Comparison of ENCODE assay signal across 8 cellular contexts in the genomic region with DNA sequence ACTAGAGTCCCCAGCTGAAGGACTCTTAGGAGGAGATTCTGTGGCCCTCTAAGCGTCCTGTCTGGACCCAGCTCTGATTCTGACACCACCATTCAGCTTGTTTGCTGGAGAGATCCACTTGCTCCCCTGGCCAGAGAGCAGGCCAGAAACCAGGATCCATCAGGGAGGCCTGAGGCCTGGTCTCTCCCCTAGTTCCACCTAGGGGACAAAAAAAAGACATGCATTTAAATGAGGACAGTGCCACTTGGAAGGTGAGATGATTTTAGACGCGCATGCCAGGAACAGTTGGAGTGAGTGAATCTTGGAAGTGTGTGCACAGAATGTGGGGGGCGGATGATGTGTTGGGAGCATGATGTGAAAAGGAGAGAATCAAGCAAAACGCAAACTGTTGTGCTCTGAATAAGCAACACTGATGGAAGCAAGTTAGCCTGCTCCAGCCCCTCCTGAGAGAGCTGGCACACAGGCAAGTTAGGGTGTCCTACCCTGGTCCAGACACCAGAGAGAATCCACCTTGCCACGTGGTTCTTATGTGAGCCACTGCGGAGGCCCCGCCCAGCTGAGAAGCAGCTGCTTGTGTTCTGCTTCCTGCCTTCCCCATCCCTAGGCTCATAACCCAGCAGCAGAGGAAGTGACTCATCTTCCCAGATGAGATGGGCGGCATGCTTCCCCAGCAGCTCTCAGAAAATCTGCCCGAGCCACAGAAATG. TPM values are rescaled to one million over a fixed set of nuclear protein-coding genes. Genes with fewer than 3 reads are reported as not detected.
DNase-seq lines count a peak whose midpoint lies in the region; ATAC-seq and TF ChIP-seq lines count a peak whose summit lies in the region.

No MANE protein-coding gene starts in this region.

- H3K4me3 Mint-ChIP-seq in HFFc6 = peak overlapping the region; percentile 73

- H3K36me3 Mint-ChIP-seq in HFFc6 (ENCODE audit: low read depth) = no peaks in the 10 kb centered on the region

- H3K4me3 ChIP-seq in lower leg skin (ENCODE audit: low read depth, poor library complexity, severe bottlenecking) = no peak overlapping the region

- no peak for TF ChIP-seq CTCF in HFFc6 (IDR thresholded peaks at IDR 0.05)
- TF ChIP-seq CTCF in lower leg skin (IDR thresholded peaks at IDR 0.05) = no peak

- peak overlapping the region; percentile 80 for H3K27ac Mint-ChIP-seq in HFFc6

- TF ChIP-seq POLR2A in lower leg skin (IDR thresholded peaks at IDR 0.05) = no peak

- peak overlapping the region; percentile 78 for H3K27ac ChIP-seq in cingulate gyrus (ENCODE audit: low read depth, low read length)

- H3K27me3 Mint-ChIP-seq in HFFc6 (ENCODE audit: insufficient read depth) = peaks cover 18% of the 10 kb centered on the region

- H3K4me1 Mint-ChIP-seq in HFFc6 (ENCODE audit: low read depth) = peaks cover 22% of the 10 kb centered on the region

- DNase-seq in Daoy (ENCODE audit: low read depth) (peak; percentile 96), HFFc6 (peak; percentile 92), NCI-H446 treated with DMSO at 0.1 percent for 48 hours (lab: John Stamatoyannopoulos, UW) (peak; percentile 27), lower leg skin (ENCODE audit: low spot score in 2 of 2) (peak; percentile 76 to 93)
- peak; percentile 55 for DNase-seq in activated CD4-positive, alpha-beta T cell treated with anti-CD3 and anti-CD28 coated beads, Interleukin-2, amount 50 U/mL, for 1 hour
- DNase-seq in stimulated activated CD8-positive, alpha-beta memory T cell treated with anti-CD3 and anti-CD28 coated beads, Interleukin-12 subunit alpha, Interleukin-12 subunit beta, amount 100 ng/mL, for 4 hours (ENCODE audit: low read depth) = peak; percentile 56

- 28 to 33% methylated on average over 9 to 10 of the region's 10 CpGs for WGBS in lower leg skin, 2 donors

- intact Hi-C loops in lower leg skin (cut with DNase I; ENCODE audit: low total_unique reads) = loop anchor here (5.0 kb wide), 2 partner anchors 59 to 104 kb away; no protein-coding TSS in a partner anchor

- ATAC-seq in GM21360 (IDR thresholded peaks at IDR 0.05; ENCODE audit: unreplicated experiment) = no peak

- no peaks in the 10 kb centered on the region for H3K9me3 Mint-ChIP-seq in HFFc6

RNA-seq across cellular contexts. Expression of a gene that starts 8.0 kb away (rescaled TPM):
- total RNA-seq in Daoy (2014; rRNA removed; shearing (Covaris generic)) = 0.15 and 0.51 TPM in 2 replicates
- not detected for total RNA-seq in HFFc6 (2021; fragmentation: NEBNext Ultra II Directional; extraction: Animal tissue kit (Norgen Biotek cat#: 25700))
- total RNA-seq in lower leg skin = 10 to 100 TPM in 3 of 4 donors, 1 to 10 TPM in 1; 5.0 to 20.9 (median 12.5) TPM

RNA-seq across cellular contexts. Expression of a gene that starts 46.2 kb away (rescaled TPM):
- total RNA-seq in Daoy (2014; rRNA removed; shearing (Covaris generic)) = under 0.01 TPM in 1 of 2 replicates, not detected in the other
- total RNA-seq in HFFc6 (2021; fragmentation: NEBNext Ultra II Directional; extraction: Animal tissue kit (Norgen Biotek cat#: 25700)) = not detected
- not detected for total RNA-seq in lower leg skin

Comparison
In these comparisons a context has a peak if more than half of its experiments do, and no peak if none do; other contexts are left out.
1. DNase-seq: peak in every context shown above with its lines; median percentile 96 in Daoy; 92 in HFFc6; 84 in lower leg skin; 56 in stimulated activated CD8-positive, alpha-beta memory T cell treated with anti-CD3 and anti-CD28 coated beads, Interleukin-12 subunit alpha, Interleukin-12 subunit beta, amount 100 ng/mL, for 4 hours; 55 in activated CD4-positive, alpha-beta T cell treated with anti-CD3 and anti-CD28 coated beads, Interleukin-2, amount 50 U/mL, for 1 hour; 27 in NCI-H446 treated with DMSO at 0.1 percent for 48 hours.